9 cellular contexts compared by ENCODE assay signal in the genomic region with DNA sequence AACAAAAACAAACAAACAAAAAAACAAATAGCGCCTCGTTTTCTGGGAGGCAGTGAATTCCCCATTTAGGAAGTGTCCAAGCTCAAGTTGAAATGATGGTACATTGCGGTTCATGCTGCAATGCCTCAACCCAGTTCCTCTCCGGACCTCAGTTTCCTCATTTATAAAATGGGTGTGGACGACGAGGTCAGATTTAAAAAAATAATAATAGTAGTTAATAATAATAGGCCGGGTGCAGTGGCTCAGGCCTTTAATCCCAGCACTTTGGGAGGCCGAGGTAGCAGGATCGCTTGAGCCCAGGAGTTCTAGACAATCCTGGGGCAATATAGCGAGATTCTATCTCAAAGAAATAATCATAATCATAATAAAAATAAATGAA. TPM values are rescaled to one million over a fixed set of nuclear protein-coding genes. Genes with fewer than 3 reads are reported as not detected.
A peak's percentile ranks its signal among the peaks of the same experiment; 100 is the strongest.
DNase-seq lines count a peak whose midpoint lies in the region; FAIRE-seq and TF ChIP-seq lines count a peak whose summit lies in the region.
"Had no signal": no experiment of that assay in that cellular context is flagged by ENCODE, and none has a peak within 500 bp of the region (broad histone marks: within the 10 kb centered on the region; RNA-seq: fewer than 3 reads in every experiment).

No MANE protein-coding gene starts in this region.

- H3K36me3 ChIP-seq in DOHH2 (ENCODE audit: control insufficient read depth, low read length) (no peaks in the 10 kb centered on the region), Peyer's patch (no peaks in the 10 kb centered on the region), prostate gland (no peaks in the 10 kb centered on the region)

- H3F3A ChIP-seq in DOHH2 (ENCODE audit: control insufficient read depth, insufficient read depth), result peaks cover 26% of the 10 kb centered on the region

- FAIRE-seq in D721Med (lab: Jason Lieb, UNC), result no peak
- FAIRE-seq: small intestine had no signal

- TF ChIP-seq POLR2A in Peyer's patch (IDR thresholded peaks at IDR 0.05), result no peak
- no peak for TF ChIP-seq POLR2A in prostate gland (IDR thresholded peaks at IDR 0.05)

- H3K9me3 ChIP-seq in DOHH2 (ENCODE audit: control insufficient read depth, insufficient read depth, low read length) (no peaks in the 10 kb centered on the region), Peyer's patch (no peaks in the 10 kb centered on the region), prostate gland (no peaks in the 10 kb centered on the region)

- no peaks in the 10 kb centered on the region for H3K9me2 ChIP-seq in DOHH2 (replicated peaks; ENCODE audit: control insufficient read depth, low read length)

- H3K4me1 ChIP-seq in DOHH2 (ENCODE audit: control insufficient read depth, low read length) (peaks cover 38% of the 10 kb centered on the region), Peyer's patch (peaks cover 0 to 11% (median 3%) of the 10 kb centered on the region in 4 donors), prostate gland (replicated peaks) (no peaks in the 10 kb centered on the region)

- no peaks in the 10 kb centered on the region for H4K20me1 ChIP-seq in DOHH2 (ENCODE audit: control insufficient read depth, insufficient read depth, low read depth, low read length)

- H3K27ac ChIP-seq in DOHH2 (ENCODE audit: low read depth, low read length), result peak overlapping the region; percentile 60
- H3K27ac ChIP-seq in Peyer's patch, result peak overlapping the region; percentile 72 to 95 (median 90)
- H3K27ac ChIP-seq in epithelial cell of prostate, result peak overlapping the region; percentile 68
- peak overlapping the region; percentile 92 to 95 for H3K27ac ChIP-seq in prostate gland

- TF ChIP-seq CTCF in DOHH2 (IDR thresholded peaks at IDR 0.05; ENCODE audit: low read depth, low read length, poor library complexity, severe bottlenecking) (no peak), Peyer's patch (IDR thresholded peaks at IDR 0.05) (no peak), prostate gland (IDR thresholded peaks at IDR 0.05) (no peak), D721Med (IDR thresholded peaks at IDR 0.05; ENCODE audit: insufficient read depth, missing control alignments) (no peak)

- DNase-seq in Peyer's patch, result no peak
- DNase-seq in epithelial cell of prostate (ENCODE audit: low read depth, low spot score), result no peak
- no peak for DNase-seq in prostate gland (ENCODE audit: low spot score)
- DNase-seq in stimulated activated CD4-positive, alpha-beta T cell treated with anti-CD3 and anti-CD28 coated beads, Interleukin-4, amount 100 ng/mL, for 4 hours, result no peak
- no peak for DNase-seq in NCI-H2227 treated with DMSO at 0.1 percent for 48 hours (lab: John Stamatoyannopoulos, UW)
- no peak for DNase-seq in activated effector memory CD4-positive, alpha-beta T cell treated with Interleukin-2 at 50 U/mL for 16 hours
- DNase-seq in D721Med (ENCODE audit: insufficient read length, low spot score), result no peak

- H3K4me2 ChIP-seq in DOHH2 (ENCODE audit: low read length), result peak overlapping the region; percentile 69

- H3K4me3 ChIP-seq in DOHH2 (ENCODE audit: low read length) (peak overlapping the region; percentile 75), Peyer's patch (peak overlapping the region; percentile 58 to 91 (median 70)), prostate gland (peak overlapping the region; percentile 83 to 84)

- intact Hi-C loops in prostate gland (cut with DNase I), result loop anchor here (1.0 kb wide), 1 partner anchor 39 kb away; no protein-coding TSS in a partner anchor

- no peaks in the 10 kb centered on the region for H3K27me3 ChIP-seq in DOHH2 (ENCODE audit: control insufficient read depth, low read length)
- H3K27me3 ChIP-seq in Peyer's patch, result no peaks in the 10 kb centered on the region
- no peaks in the 10 kb centered on the region for H3K27me3 ChIP-seq in prostate gland (replicated peaks; ENCODE audit: insufficient read depth)

- no peaks in the 10 kb centered on the region for H3K79me2 ChIP-seq in DOHH2 (ENCODE audit: control insufficient read depth, low read length)

- WGBS in prostate gland, result 33% methylated on average over 10 of the region's 10 CpGs

RNA-seq across cellular contexts. Expression of a gene that starts 15.5 kb away (rescaled TPM):
- total RNA-seq in Peyer's patch (10 to 100 TPM; 39.9 to 69.3 (median 52.5) TPM), prostate gland (100 to 1,000 TPM; 142 to 151 TPM)

RNA-seq across cellular contexts. Expression of a gene that starts 28.6 kb away (rescaled TPM):
- 10 to 100 TPM in 2 of 4 donors, 1 to 10 TPM in 1, under 1 TPM in 1; 0.85 to 56.1 (median 9.6) TPM for total RNA-seq in Peyer's patch
- 1 to 10 TPM; 2.5 to 6.4 TPM for total RNA-seq in prostate gland

RNA-seq across cellular contexts. Expression of a gene that starts 32.7 kb away (rescaled TPM):
- total RNA-seq in Peyer's patch, result 10 to 100 TPM in 1 of 4 donors, 1 to 10 TPM in 2, under 1 TPM in 1; 0.88 to 10.7 (median 2.5) TPM
- 1 to 10 TPM; 6.6 to 8.9 TPM for total RNA-seq in prostate gland

RNA-seq across cellular contexts. Expression of a gene that starts 34.3 kb away (rescaled TPM):
- total RNA-seq in Peyer's patch (10 to 100 TPM; 16.5 to 53.9 (median 36.2) TPM), prostate gland (10 to 100 TPM; 56.1 to 60.3 TPM)

RNA-seq across cellular contexts. Expression of a gene that starts 57.7 kb away (rescaled TPM):
- 10 to 100 TPM in 1 of 4 donors, 1 to 10 TPM in 2, under 1 TPM in 1; 0.53 to 42.1 (median 4.3) TPM for total RNA-seq in Peyer's patch
- 10 to 100 TPM in 1 of 2 donors, 1 to 10 TPM in 1; 7.2 to 19.7 TPM for total RNA-seq in prostate gland
